Comparison of ENCODE assay signal across 12 cellular contexts in genomic region chr16:70402916-70403659, GRCh38. TPM values are rescaled to one million over a fixed set of nuclear protein-coding genes. Genes with fewer than 3 reads are reported as not detected.
DNase-seq lines count a peak whose midpoint lies in the region; ATAC-seq lines count a peak whose summit lies in the region.
"Had no signal": no experiment of that assay in that cellular context is flagged by ENCODE, and none has a peak within 500 bp of the region (broad histone marks: within the 10 kb centered on the region; RNA-seq: fewer than 3 reads in every experiment).

No MANE protein-coding gene starts in this region.

- H3K9me3 Mint-ChIP-seq in activated T-helper 2 cell treated with anti-CD3 and anti-CD28 coated beads, Interferon-gamma antibody, Interleukin-2, Interleukin-4, amounts not matched to agents 10 μg/mL and 5 μg/mL and 100 μg/mL, durations not matched to agents 14 hours and 24 hours and 36 hours, result no peaks in the 10 kb centered on the region
- H3K9me3 Mint-ChIP-seq in naive B cell, result no peaks in the 10 kb centered on the region

- ATAC-seq in naive B cell (ENCODE audit: low read depth in 2 of 2), result no peak

- no peaks in the 10 kb centered on the region for H3K27me3 Mint-ChIP-seq in activated T-helper 2 cell treated with anti-CD3 and anti-CD28 coated beads, Interferon-gamma antibody, Interleukin-2, Interleukin-4, amounts not matched to agents 10 μg/mL and 5 μg/mL and 100 μg/mL, durations not matched to agents 14 hours and 24 hours and 36 hours (ENCODE audit: low read depth)
- no peaks in the 10 kb centered on the region for H3K27me3 Mint-ChIP-seq in naive B cell

- peaks cover 12% of the 10 kb centered on the region for H3K36me3 Mint-ChIP-seq in activated T-helper 2 cell treated with anti-CD3 and anti-CD28 coated beads, Interferon-gamma antibody, Interleukin-2, Interleukin-4, amounts not matched to agents 10 μg/mL and 5 μg/mL and 100 μg/mL, durations not matched to agents 14 hours and 24 hours and 36 hours (ENCODE audit: low read depth)
- no peaks in the 10 kb centered on the region for H3K36me3 Mint-ChIP-seq in naive B cell

- H3K4me3 Mint-ChIP-seq in activated T-helper 2 cell treated with anti-CD3 and anti-CD28 coated beads, Interferon-gamma antibody, Interleukin-2, Interleukin-4, amounts not matched to agents 10 μg/mL and 5 μg/mL and 100 μg/mL, durations not matched to agents 14 hours and 24 hours and 36 hours (ENCODE audit: low read depth), result no peak overlapping the region
- H3K4me3 Mint-ChIP-seq in naive B cell, result peak overlapping the region in 6 of 8 donors; percentile 5 to 82 (median 42)

- DNase-seq in ELR (ENCODE audit: low read depth) (peak; percentile 31), Kasumi-1 (lab: John Stamatoyannopoulos, UW) (peak; percentile 20 to 26), naive B cell (no peak), SHP77 treated with DMSO at 0.1 percent for 48 hours (lab: John Stamatoyannopoulos, UW) (no peak), NCI-H524 (lab: John Stamatoyannopoulos, UW) (no peak)
- no peak for DNase-seq in activated T-helper 2 cell treated with anti-CD3 and anti-CD28 coated beads, Interferon-gamma antibody, Interleukin-2, Interleukin-4, amounts not matched to agents 10 μg/mL and 5 μg/mL and 100 μg/mL, durations not matched to agents 14 hours and 24 hours and 36 hours (ENCODE audit: low spot score)
- DNase-seq in stimulated activated CD4-positive, alpha-beta T cell treated with anti-CD3 and anti-CD28 coated beads, Interleukin-12 subunit alpha, Interleukin-12 subunit beta, amount 100 ng/mL, for 4 hours, result no peak
- DNase-seq in stimulated activated CD4-positive, alpha-beta T cell treated with anti-CD3 and anti-CD28 coated beads, Interleukin-4, amount 100 ng/mL, for 24 hours, result no peak
- DNase-seq: activated CD4-positive, alpha-beta T cell treated with anti-CD3 and anti-CD28 coated beads for 4 hours; amygdala; kidney; NCI-H1930 had no signal

- peak overlapping the region; percentile 8 for H3K27ac Mint-ChIP-seq in activated T-helper 2 cell treated with anti-CD3 and anti-CD28 coated beads, Interferon-gamma antibody, Interleukin-2, Interleukin-4, amounts not matched to agents 10 μg/mL and 5 μg/mL and 100 μg/mL, durations not matched to agents 14 hours and 24 hours and 36 hours
- H3K27ac Mint-ChIP-seq in naive B cell, result peak overlapping the region in 4 of 6 donors; percentile 39 to 98 (median 79)

- intact Hi-C loops in activated T-helper 2 cell treated with anti-CD3 and anti-CD28 coated beads, Interferon-gamma antibody, Interleukin-2, Interleukin-4, amounts not matched to agents 10 μg/mL and 5 μg/mL and 100 μg/mL, durations not matched to agents 14 hours and 24 hours and 36 hours (cut with micrococcal nuclease), result loop anchor here (5.0 kb wide), 2 partner anchors 74 to 119 kb away; partner anchors contain the start of genes COG4 and SF3B3

- peaks cover 36% of the 10 kb centered on the region for H3K4me1 Mint-ChIP-seq in activated T-helper 2 cell treated with anti-CD3 and anti-CD28 coated beads, Interferon-gamma antibody, Interleukin-2, Interleukin-4, amounts not matched to agents 10 μg/mL and 5 μg/mL and 100 μg/mL, durations not matched to agents 14 hours and 24 hours and 36 hours (ENCODE audit: low read depth)
- H3K4me1 Mint-ChIP-seq in naive B cell, result peaks cover 48 to 61% (median 60%) of the 10 kb centered on the region in 3 donors

RNA-seq across cellular contexts. Expression of gene ST3GAL2, which starts 35.8 kb away (rescaled TPM):
- total RNA-seq in activated T-helper 2 cell treated with anti-CD3 and anti-CD28 coated beads, Interferon-gamma antibody, Interleukin-2, Interleukin-4, amounts not matched to agents 10 μg/mL and 5 μg/mL and 100 μg/mL, durations not matched to agents 14 hours and 24 hours and 36 hours, result 33.0 and 35.1 TPM in 2 replicates
- 10 to 100 TPM; 12.7 to 28.7 (median 22.3) TPM for polyA plus RNA-seq in naive B cell (ENCODE audit: low read depth in 6 of 6)

RNA-seq across cellular contexts. Expression of gene FCSK, which starts 51.3 kb away (rescaled TPM):
- total RNA-seq in activated T-helper 2 cell treated with anti-CD3 and anti-CD28 coated beads, Interferon-gamma antibody, Interleukin-2, Interleukin-4, amounts not matched to agents 10 μg/mL and 5 μg/mL and 100 μg/mL, durations not matched to agents 14 hours and 24 hours and 36 hours, result 19.7 and 21.9 TPM in 2 replicates
- 1 to 10 TPM; 2.5 to 5.8 (median 4.7) TPM for polyA plus RNA-seq in naive B cell (ENCODE audit: low read depth in 6 of 6)

RNA-seq across cellular contexts. Expression of gene DDX19A, which starts 56.4 kb away (rescaled TPM):
- 55.8 and 58.5 TPM in 2 replicates for total RNA-seq in activated T-helper 2 cell treated with anti-CD3 and anti-CD28 coated beads, Interferon-gamma antibody, Interleukin-2, Interleukin-4, amounts not matched to agents 10 μg/mL and 5 μg/mL and 100 μg/mL, durations not matched to agents 14 hours and 24 hours and 36 hours
- 10 to 100 TPM; 30.4 to 45.7 (median 38.0) TPM for polyA plus RNA-seq in naive B cell (ENCODE audit: low read depth in 6 of 6)

Comparison
In these comparisons a context has a peak if more than half of its experiments do, and no peak if none do; other contexts are left out.
1. DNase-seq: peak in ELR (single experiment) and Kasumi-1 (2 of 2); none in activated T-helper 2 cell treated with anti-CD3 and anti-CD28 coated beads, Interferon-gamma antibody, Interleukin-2, Interleukin-4, amounts not matched to agents 10 μg/mL and 5 μg/mL and 100 μg/mL, durations not matched to agents 14 hours and 24 hours and 36 hours (single experiment), naive B cell (single experiment), SHP77 treated with DMSO at 0.1 percent for 48 hours (single experiment), NCI-H524 (0 of 2), stimulated activated CD4-positive, alpha-beta T cell treated with anti-CD3 and anti-CD28 coated beads, Interleukin-12 subunit alpha, Interleukin-12 subunit beta, amount 100 ng/mL, for 4 hours (single experiment) and stimulated activated CD4-positive, alpha-beta T cell treated with anti-CD3 and anti-CD28 coated beads, Interleukin-4, amount 100 ng/mL, for 24 hours (single experiment).